Comparison of ENCODE assay signal across 8 cellular contexts in the genomic region with DNA sequence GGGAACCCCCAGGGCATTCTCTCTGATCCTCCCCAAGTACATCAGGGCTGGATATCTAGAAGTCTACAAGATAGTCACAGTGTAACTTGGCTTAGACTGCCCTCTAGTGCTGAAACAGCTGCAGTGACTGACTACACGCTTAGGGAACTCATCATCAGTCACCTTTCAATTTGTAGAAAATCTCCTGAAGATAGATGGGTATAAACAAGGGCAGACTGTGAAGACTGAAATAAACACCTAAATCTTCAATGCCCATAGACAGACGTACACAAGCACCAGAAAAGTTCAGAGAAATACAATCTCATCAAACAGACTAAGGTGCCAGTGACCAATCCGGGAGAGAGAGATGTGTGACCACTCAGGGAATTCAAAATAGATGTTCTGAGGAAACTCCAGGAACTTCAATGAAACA.
A peak's percentile ranks its signal among the peaks of the same experiment; 100 is the strongest.
DNase-seq lines count a peak whose midpoint lies in the region; ATAC-seq and TF ChIP-seq lines count a peak whose summit lies in the region.

No MANE protein-coding gene starts in this region.

- peaks cover 12% of the 10 kb centered on the region; the same call in 1 of the 2 replicates for H4K20me1 ChIP-seq in DND-41 (ENCODE audit: insufficient read depth, low read length)

- no peak overlapping the region for H3K4me2 ChIP-seq in DND-41 (ENCODE audit: insufficient read depth, low read length)

- no peaks in the 10 kb centered on the region for H3K9me3 ChIP-seq in DND-41 (ENCODE audit: insufficient read depth, low read length, severe bottlenecking)

- DNase-seq in DND-41 (peak; percentile 64), LNCaP clone FGC (ENCODE audit: low read depth) (peak; percentile 35), astrocyte of the hippocampus (ENCODE audit: low read depth, low spot score) (peak; percentile 75), iPS DF 4.7 (ENCODE audit: extremely low read depth, low spot score) (peak; percentile 72)
- peak; percentile 54 for DNase-seq in stimulated activated CD4-positive, alpha-beta T cell treated with anti-CD3 and anti-CD28 coated beads, Interleukin-15, amount 100 ng/mL, for 24 hours

- no peak overlapping the region for H3K9ac ChIP-seq in DND-41 (ENCODE audit: low read depth, low read length)

- ATAC-seq in DND-41 (ENCODE audit: insufficient read depth, low read depth), result peak; percentile 97
- ATAC-seq in GM21528 (IDR thresholded peaks at IDR 0.05; ENCODE audit: low FRiP score, unreplicated experiment), result peak; percentile 84
- ATAC-seq in SK-N-SH treated with all-trans-retinoic acid at 6 μM for 48 hours, result peak; percentile 99
- no peak for ATAC-seq in GM19324 (IDR thresholded peaks at IDR 0.05; ENCODE audit: low FRiP score, unreplicated experiment)

- H3K79me2 ChIP-seq in DND-41 (ENCODE audit: insufficient read depth, low read length), result peaks cover 5% of the 10 kb centered on the region; the same call in 1 of the 2 replicates

- H3K36me3 ChIP-seq in DND-41 (ENCODE audit: insufficient read depth, low read length), result peaks cover 68% of the 10 kb centered on the region

- H3K27me3 ChIP-seq in DND-41 (ENCODE audit: insufficient read depth, low read length, poor library complexity), result no peaks in the 10 kb centered on the region

- no peak overlapping the region for H3K27ac ChIP-seq in DND-41 (ENCODE audit: low read length)

- no peak overlapping the region for H2AFZ ChIP-seq in DND-41 (ENCODE audit: low read depth, low read length)

- H3K4me3 ChIP-seq in DND-41 (ENCODE audit: low read depth in 1 of 2, low read length in 2 of 2) (no peak overlapping the region), LNCaP clone FGC (ENCODE audit: low read depth, low read length) (no peak overlapping the region)

- TF ChIP-seq CTCF in DND-41 (IDR thresholded peaks at IDR 0.05; ENCODE audit: borderline replicate concordance, extremely low read depth, low read length, poor library complexity, severe bottlenecking), result peak; percentile 93
- TF ChIP-seq CTCF in LNCaP clone FGC (IDR thresholded peaks at IDR 0.05; ENCODE audit: control insufficient read depth, extremely low read depth, insufficient read depth), result peak; percentile 93

- H3K4me1 ChIP-seq in DND-41 (ENCODE audit: insufficient read depth, low read length), result no peaks in the 10 kb centered on the region

TF ChIP-seq in SK-N-SH treated with all-trans-retinoic acid at 6 μM for 48 hours, 23 proteins besides CTCF, POLR2A, EP300 and RAD21:
- TF ChIP-seq TOX (CRISPR knock-in tag; IDR thresholded peaks at IDR 0.05; ENCODE audit: borderline replicate concordance), result no peak
TF ChIP-seq in SK-N-SH treated with all-trans-retinoic acid at 6 μM for 48 hours: peak in this region for 0.
